ENCODE assay signal across 1 cellular context in genomic region chrX:55220119-55220794, GRCh38.
TF ChIP-seq lines count a peak whose summit lies in the region.

TSS of gene PAGE5 (plus strand) at chrX:55220346. CDS start at chrX:55221383, 1,037 bp downstream.

TF ChIP-seq in K562, 482 proteins besides CTCF, POLR2A, EP300 and RAD21 (continues in another document):
- TF ChIP-seq BDP1 (IDR thresholded peaks at IDR 0.05; ENCODE audit: insufficient read depth, insufficient read length) (no peak), RBM39 (optimal IDR thresholded peaks at IDR 0.05; ENCODE audit: low read depth, low read length) (no peak), E2F6 (IDR thresholded peaks at IDR 0.05; ENCODE audit: borderline replicate concordance in 1 of 2, extremely low read depth in 1 of 2, insufficient read depth in 1 of 2, insufficient read length in 1 of 2, low read depth in 1 of 2, low read length in 1 of 2, poor library complexity in 1 of 2, severe bottlenecking in 1 of 2) (peak; percentile 60 to 88), SUPT5H (IDR thresholded peaks at IDR 0.05) (peak; percentile 62), IFI16 (CRISPR knock-in tag; IDR thresholded peaks at IDR 0.05) (no peak), CBFA2T2 (conservative IDR thresholded peaks at IDR 0.05) (0 out of 2 replicates have a peak, but pooled peaks have one; percentile 8), TOE1 (IDR thresholded peaks at IDR 0.05; ENCODE audit: borderline replicate concordance) (peak; percentile 60; the same call in 1 of the 2 replicates), TOE1 (CRISPR knock-in tag; IDR thresholded peaks at IDR 0.05; ENCODE audit: borderline replicate concordance, low read depth) (no peak), L3MBTL2 (IDR thresholded peaks at IDR 0.05) (peak; percentile 83), ZNF592 (IDR thresholded peaks at IDR 0.05) (0 out of 2 replicates have a peak, but pooled peaks have one; percentile 33), RBFOX2 (IDR thresholded peaks at IDR 0.05; ENCODE audit: low read depth, low read length) (peak; percentile 48), BHLHE40 (IDR thresholded peaks at IDR 0.05; ENCODE audit: low read length) (peak; percentile 40; the same call in 1 of the 2 replicates), NUFIP1 (IDR thresholded peaks at IDR 0.05; ENCODE audit: partially characterized antibody) (no peak), MCM5 (IDR thresholded peaks at IDR 0.05; ENCODE audit: low read depth) (no peak), TAF1 (IDR thresholded peaks at IDR 0.05; ENCODE audit: control insufficient read depth, extremely low read depth, insufficient read depth, low read length, severe bottlenecking) (peak; percentile 54), MEIS2 (IDR thresholded peaks at IDR 0.05; ENCODE audit: partially characterized antibody) (peak; percentile 61), PHF8 (IDR thresholded peaks at IDR 0.05; ENCODE audit: borderline replicate concordance, low read length) (peak; percentile 30; the same call in 1 of the 2 replicates), C11orf30 (IDR thresholded peaks at IDR 0.05; ENCODE audit: low read depth) (0 out of 2 replicates have a peak, but pooled peaks have one; percentile 14), NR3C1 (CRISPR knock-in tag; IDR thresholded peaks at IDR 0.05) (no peak), EP400 (IDR thresholded peaks at IDR 0.05) (peak; percentile 32; the same call in 1 of the 2 replicates), FOXP1 (CRISPR knock-in tag; IDR thresholded peaks at IDR 0.05) (0 out of 2 replicates have a peak, but pooled peaks have one; percentile 21), RAD51 (IDR thresholded peaks at IDR 0.05; ENCODE audit: borderline replicate concordance, low read depth) (peak; percentile 84), POLR2B (IDR thresholded peaks at IDR 0.05; ENCODE audit: low read depth, partially characterized antibody) (peak; percentile 59), MAX (CRISPR knock-in tag; IDR thresholded peaks at IDR 0.05) (peak; percentile 33; the same call in 1 of the 2 replicates), TBP (optimal IDR thresholded peaks at IDR 0.05; ENCODE audit: low read depth, low read length) (peak; percentile 30), ZNF766 (CRISPR knock-in tag; conservative IDR thresholded peaks at IDR 0.05) (peak; percentile 88), USF1 (CRISPR knock-in tag; IDR thresholded peaks at IDR 0.05) (peak; percentile 78), TAF7 (tag; IDR thresholded peaks at IDR 0.05) (peak; percentile 42; the same call in 1 of the 2 replicates)
- TF ChIP-seq, protein P1, sequence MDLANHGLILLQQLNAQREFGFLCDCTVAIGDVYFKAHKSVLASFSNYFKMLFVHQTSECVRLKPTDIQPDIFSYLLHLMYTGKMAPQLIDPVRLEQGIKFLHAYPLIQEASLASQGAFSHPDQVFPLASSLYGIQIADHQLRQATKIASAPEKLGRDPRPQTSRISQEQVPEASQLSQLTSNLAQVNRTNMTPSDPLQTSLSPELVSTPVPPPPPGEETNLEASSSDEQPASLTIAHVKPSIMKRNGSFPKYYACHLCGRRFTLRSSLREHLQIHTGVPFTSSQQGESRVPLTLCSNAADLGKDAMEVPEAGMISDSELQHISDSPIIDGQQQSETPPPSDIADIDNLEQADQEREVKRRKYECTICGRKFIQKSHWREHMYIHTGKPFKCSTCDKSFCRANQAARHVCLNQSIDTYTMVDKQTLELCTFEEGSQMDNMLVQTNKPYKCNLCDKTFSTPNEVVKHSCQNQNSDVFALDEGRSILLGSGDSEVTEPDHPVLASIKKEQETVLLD (IDR thresholded peaks at IDR 0.05) = peak; percentile 61; the same call in 1 of the 2 replicates
- TF ChIP-seq, protein P2, sequence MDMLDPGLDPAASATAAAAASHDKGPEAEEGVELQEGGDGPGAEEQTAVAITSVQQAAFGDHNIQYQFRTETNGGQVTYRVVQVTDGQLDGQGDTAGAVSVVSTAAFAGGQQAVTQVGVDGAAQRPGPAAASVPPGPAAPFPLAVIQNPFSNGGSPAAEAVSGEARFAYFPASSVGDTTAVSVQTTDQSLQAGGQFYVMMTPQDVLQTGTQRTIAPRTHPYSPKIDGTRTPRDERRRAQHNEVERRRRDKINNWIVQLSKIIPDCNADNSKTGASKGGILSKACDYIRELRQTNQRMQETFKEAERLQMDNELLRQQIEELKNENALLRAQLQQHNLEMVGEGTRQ (CRISPR knock-in tag; IDR thresholded peaks at IDR 0.05) = peak; percentile 88
- TF ChIP-seq, protein P3, sequence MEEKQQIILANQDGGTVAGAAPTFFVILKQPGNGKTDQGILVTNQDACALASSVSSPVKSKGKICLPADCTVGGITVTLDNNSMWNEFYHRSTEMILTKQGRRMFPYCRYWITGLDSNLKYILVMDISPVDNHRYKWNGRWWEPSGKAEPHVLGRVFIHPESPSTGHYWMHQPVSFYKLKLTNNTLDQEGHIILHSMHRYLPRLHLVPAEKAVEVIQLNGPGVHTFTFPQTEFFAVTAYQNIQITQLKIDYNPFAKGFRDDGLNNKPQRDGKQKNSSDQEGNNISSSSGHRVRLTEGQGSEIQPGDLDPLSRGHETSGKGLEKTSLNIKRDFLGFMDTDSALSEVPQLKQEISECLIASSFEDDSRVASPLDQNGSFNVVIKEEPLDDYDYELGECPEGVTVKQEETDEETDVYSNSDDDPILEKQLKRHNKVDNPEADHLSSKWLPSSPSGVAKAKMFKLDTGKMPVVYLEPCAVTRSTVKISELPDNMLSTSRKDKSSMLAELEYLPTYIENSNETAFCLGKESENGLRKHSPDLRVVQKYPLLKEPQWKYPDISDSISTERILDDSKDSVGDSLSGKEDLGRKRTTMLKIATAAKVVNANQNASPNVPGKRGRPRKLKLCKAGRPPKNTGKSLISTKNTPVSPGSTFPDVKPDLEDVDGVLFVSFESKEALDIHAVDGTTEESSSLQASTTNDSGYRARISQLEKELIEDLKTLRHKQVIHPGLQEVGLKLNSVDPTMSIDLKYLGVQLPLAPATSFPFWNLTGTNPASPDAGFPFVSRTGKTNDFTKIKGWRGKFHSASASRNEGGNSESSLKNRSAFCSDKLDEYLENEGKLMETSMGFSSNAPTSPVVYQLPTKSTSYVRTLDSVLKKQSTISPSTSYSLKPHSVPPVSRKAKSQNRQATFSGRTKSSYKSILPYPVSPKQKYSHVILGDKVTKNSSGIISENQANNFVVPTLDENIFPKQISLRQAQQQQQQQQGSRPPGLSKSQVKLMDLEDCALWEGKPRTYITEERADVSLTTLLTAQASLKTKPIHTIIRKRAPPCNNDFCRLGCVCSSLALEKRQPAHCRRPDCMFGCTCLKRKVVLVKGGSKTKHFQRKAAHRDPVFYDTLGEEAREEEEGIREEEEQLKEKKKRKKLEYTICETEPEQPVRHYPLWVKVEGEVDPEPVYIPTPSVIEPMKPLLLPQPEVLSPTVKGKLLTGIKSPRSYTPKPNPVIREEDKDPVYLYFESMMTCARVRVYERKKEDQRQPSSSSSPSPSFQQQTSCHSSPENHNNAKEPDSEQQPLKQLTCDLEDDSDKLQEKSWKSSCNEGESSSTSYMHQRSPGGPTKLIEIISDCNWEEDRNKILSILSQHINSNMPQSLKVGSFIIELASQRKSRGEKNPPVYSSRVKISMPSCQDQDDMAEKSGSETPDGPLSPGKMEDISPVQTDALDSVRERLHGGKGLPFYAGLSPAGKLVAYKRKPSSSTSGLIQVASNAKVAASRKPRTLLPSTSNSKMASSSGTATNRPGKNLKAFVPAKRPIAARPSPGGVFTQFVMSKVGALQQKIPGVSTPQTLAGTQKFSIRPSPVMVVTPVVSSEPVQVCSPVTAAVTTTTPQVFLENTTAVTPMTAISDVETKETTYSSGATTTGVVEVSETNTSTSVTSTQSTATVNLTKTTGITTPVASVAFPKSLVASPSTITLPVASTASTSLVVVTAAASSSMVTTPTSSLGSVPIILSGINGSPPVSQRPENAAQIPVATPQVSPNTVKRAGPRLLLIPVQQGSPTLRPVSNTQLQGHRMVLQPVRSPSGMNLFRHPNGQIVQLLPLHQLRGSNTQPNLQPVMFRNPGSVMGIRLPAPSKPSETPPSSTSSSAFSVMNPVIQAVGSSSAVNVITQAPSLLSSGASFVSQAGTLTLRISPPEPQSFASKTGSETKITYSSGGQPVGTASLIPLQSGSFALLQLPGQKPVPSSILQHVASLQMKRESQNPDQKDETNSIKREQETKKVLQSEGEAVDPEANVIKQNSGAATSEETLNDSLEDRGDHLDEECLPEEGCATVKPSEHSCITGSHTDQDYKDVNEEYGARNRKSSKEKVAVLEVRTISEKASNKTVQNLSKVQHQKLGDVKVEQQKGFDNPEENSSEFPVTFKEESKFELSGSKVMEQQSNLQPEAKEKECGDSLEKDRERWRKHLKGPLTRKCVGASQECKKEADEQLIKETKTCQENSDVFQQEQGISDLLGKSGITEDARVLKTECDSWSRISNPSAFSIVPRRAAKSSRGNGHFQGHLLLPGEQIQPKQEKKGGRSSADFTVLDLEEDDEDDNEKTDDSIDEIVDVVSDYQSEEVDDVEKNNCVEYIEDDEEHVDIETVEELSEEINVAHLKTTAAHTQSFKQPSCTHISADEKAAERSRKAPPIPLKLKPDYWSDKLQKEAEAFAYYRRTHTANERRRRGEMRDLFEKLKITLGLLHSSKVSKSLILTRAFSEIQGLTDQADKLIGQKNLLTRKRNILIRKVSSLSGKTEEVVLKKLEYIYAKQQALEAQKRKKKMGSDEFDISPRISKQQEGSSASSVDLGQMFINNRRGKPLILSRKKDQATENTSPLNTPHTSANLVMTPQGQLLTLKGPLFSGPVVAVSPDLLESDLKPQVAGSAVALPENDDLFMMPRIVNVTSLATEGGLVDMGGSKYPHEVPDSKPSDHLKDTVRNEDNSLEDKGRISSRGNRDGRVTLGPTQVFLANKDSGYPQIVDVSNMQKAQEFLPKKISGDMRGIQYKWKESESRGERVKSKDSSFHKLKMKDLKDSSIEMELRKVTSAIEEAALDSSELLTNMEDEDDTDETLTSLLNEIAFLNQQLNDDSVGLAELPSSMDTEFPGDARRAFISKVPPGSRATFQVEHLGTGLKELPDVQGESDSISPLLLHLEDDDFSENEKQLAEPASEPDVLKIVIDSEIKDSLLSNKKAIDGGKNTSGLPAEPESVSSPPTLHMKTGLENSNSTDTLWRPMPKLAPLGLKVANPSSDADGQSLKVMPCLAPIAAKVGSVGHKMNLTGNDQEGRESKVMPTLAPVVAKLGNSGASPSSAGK (IDR thresholded peaks at IDR 0.05) = peak; percentile 90
- TF ChIP-seq, protein P4, sequence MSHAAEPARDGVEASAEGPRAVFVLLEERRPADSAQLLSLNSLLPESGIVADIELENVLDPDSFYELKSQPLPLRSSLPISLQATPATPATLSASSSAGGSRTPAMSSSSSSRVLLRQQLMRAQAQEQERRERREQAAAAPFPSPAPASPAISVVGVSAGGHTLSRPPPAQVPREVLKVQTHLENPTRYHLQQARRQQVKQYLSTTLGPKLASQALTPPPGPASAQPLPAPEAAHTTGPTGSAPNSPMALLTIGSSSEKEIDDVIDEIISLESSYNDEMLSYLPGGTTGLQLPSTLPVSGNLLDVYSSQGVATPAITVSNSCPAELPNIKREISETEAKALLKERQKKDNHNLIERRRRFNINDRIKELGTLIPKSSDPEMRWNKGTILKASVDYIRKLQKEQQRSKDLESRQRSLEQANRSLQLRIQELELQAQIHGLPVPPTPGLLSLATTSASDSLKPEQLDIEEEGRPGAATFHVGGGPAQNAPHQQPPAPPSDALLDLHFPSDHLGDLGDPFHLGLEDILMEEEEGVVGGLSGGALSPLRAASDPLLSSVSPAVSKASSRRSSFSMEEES (CRISPR knock-in tag; IDR thresholded peaks at IDR 0.05) = peak; percentile 81
- TF ChIP-seq, protein P5, sequence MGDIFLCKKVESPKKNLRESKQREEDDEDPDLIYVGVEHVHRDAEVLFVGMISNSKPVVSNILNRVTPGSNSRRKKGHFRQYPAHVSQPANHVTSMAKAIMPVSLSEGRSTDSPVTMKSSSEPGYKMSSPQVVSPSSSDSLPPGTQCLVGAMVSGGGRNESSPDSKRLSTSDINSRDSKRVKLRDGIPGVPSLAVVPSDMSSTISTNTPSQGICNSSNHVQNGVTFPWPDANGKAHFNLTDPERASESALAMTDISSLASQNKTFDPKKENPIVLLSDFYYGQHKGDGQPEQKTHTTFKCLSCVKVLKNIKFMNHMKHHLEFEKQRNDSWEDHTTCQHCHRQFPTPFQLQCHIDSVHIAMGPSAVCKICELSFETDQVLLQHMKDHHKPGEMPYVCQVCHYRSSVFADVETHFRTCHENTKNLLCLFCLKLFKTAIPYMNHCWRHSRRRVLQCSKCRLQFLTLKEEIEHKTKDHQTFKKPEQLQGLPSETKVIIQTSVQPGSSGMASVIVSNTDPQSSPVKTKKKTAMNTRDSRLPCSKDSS (IDR thresholded peaks at IDR 0.05; ENCODE audit: low read depth, partially characterized antibody) = no peak
